In the genomic region with DNA sequence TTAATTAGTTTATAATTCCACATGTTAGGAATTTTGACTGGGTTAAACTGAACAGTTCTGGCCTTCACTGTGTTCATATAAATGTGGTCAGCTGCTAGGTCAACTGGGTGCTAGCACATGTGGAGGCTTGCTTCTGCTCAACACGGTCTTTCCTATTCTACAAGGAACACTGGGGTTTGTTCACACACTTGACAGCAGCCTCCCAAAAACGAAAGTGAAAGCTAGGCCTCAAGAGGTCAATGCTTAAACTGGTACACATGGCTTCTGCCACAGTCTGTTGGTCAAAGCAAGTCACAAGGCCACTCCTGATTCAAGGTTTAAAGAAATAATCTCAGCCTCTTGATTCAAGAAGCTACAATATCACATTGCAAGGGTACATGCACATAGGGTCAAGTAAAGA, we compare ENCODE assay signal across 9 cellular contexts.
A peak's percentile ranks its signal among the peaks of the same experiment; 100 is the strongest.
DNase-seq lines count a peak whose midpoint lies in the region; ATAC-seq lines count a peak whose summit lies in the region.
"Had no signal": no experiment of that assay in that cellular context is flagged by ENCODE, and none has a peak within 500 bp of the region (broad histone marks: within the 10 kb centered on the region; RNA-seq: fewer than 3 reads in every experiment).

No MANE protein-coding gene starts in this region.

- no peak overlapping the region for H3K18ac ChIP-seq in mesenchymal stem cell (ENCODE audit: low read depth in 1 of 2, low read length in 2 of 2)

- no peaks in the 10 kb centered on the region for H3K79me1 ChIP-seq in mesenchymal stem cell (replicated peaks; ENCODE audit: low read length, poor library complexity, severe bottlenecking)

- ATAC-seq in GM18861 (IDR thresholded peaks at IDR 0.05; ENCODE audit: unreplicated experiment) (peak; percentile 86), HG03432 (IDR thresholded peaks at IDR 0.05; ENCODE audit: unreplicated experiment) (peak; percentile 73), GM18870 (IDR thresholded peaks at IDR 0.05; ENCODE audit: unreplicated experiment) (no peak)

- H3K27me3 ChIP-seq in BLaER1 treated with 17β-estradiol and CSF1 and Interleukin-3, amounts not matched to agents 10 nM and 100 nM, result no peaks in the 10 kb centered on the region
- no peaks in the 10 kb centered on the region for H3K27me3 ChIP-seq in mesenchymal stem cell (ENCODE audit: control insufficient read depth in 1 of 2, insufficient read depth in 1 of 2, low read length in 2 of 2)

- no peaks in the 10 kb centered on the region for H3K36me3 Mint-ChIP-seq in activated T-helper 2 cell treated with anti-CD3 and anti-CD28 coated beads, Interferon-gamma antibody, Interleukin-2, Interleukin-4, amounts not matched to agents 10 μg/mL and 5 μg/mL and 100 μg/mL, durations not matched to agents 14 hours and 24 hours and 36 hours (ENCODE audit: low read depth)
- H3K36me3 Mint-ChIP-seq: brain had no signal

- no peaks in the 10 kb centered on the region for H4K20me1 ChIP-seq in BLaER1 treated with 17β-estradiol and CSF1 and Interleukin-3, amounts not matched to agents 10 nM and 100 nM

- H3K4me1 Mint-ChIP-seq in activated T-helper 2 cell treated with anti-CD3 and anti-CD28 coated beads, Interferon-gamma antibody, Interleukin-2, Interleukin-4, amounts not matched to agents 10 μg/mL and 5 μg/mL and 100 μg/mL, durations not matched to agents 14 hours and 24 hours and 36 hours (ENCODE audit: low read depth), result peaks cover 10% of the 10 kb centered on the region
- H3K4me1 Mint-ChIP-seq: brain had no signal

- 48% methylated on average over 2 of the region's 2 CpGs for whole genome bisulfite sequencing in mesenchymal stem cell

- H4K91ac ChIP-seq in mesenchymal stem cell (ENCODE audit: low read length), result no peak overlapping the region

- H3K4ac ChIP-seq in mesenchymal stem cell (ENCODE audit: low read depth in 1 of 2, low read length in 2 of 2), result no peak overlapping the region

- H3K9me3 Mint-ChIP-seq in activated T-helper 2 cell treated with anti-CD3 and anti-CD28 coated beads, Interferon-gamma antibody, Interleukin-2, Interleukin-4, amounts not matched to agents 10 μg/mL and 5 μg/mL and 100 μg/mL, durations not matched to agents 14 hours and 24 hours and 36 hours, result peaks cover 6% of the 10 kb centered on the region

- no peak overlapping the region for H2AFZ ChIP-seq in mesenchymal stem cell (ENCODE audit: low read depth, low read length)

- no peak overlapping the region for H2AK5ac ChIP-seq in mesenchymal stem cell (ENCODE audit: low read length, severe bottlenecking)

- H2BK5ac ChIP-seq in mesenchymal stem cell (ENCODE audit: low read depth, low read length, poor library complexity, severe bottlenecking), result no peak overlapping the region

- H2BK12ac ChIP-seq in mesenchymal stem cell (ENCODE audit: low read length in 2 of 2), result no peak overlapping the region

- H3K27ac ChIP-seq in BLaER1 treated with 17β-estradiol and CSF1 and Interleukin-3, amounts not matched to agents 10 nM and 100 nM, result peak overlapping the region in 3 of 11 experiments; percentile 7 to 31 (median 7); a peak in 3 of 22 replicates
- H3K27ac ChIP-seq in mesenchymal stem cell (ENCODE audit: low read length, poor library complexity, severe bottlenecking), result no peak overlapping the region

- peak overlapping the region in 8 of 11 experiments; percentile 4 to 56 (median 31); a peak in 10 of 22 replicates for H3K4me2 ChIP-seq in BLaER1 treated with 17β-estradiol and CSF1 and Interleukin-3, amounts not matched to agents 10 nM and 100 nM
- H3K4me2 ChIP-seq in mesenchymal stem cell (ENCODE audit: low read length, poor library complexity, severe bottlenecking), result no peak overlapping the region

- intact Hi-C loops in activated T-helper 2 cell treated with anti-CD3 and anti-CD28 coated beads, Interferon-gamma antibody, Interleukin-2, Interleukin-4, amounts not matched to agents 10 μg/mL and 5 μg/mL and 100 μg/mL, durations not matched to agents 14 hours and 24 hours and 36 hours (cut with micrococcal nuclease), result no loop called here

- no peak overlapping the region for H2BK120ac ChIP-seq in mesenchymal stem cell (ENCODE audit: low read depth, low read length)

- peak; percentile 9 for DNase-seq in activated T-helper 2 cell treated with anti-CD3 and anti-CD28 coated beads, Interferon-gamma antibody, Interleukin-2, Interleukin-4, amounts not matched to agents 10 μg/mL and 5 μg/mL and 100 μg/mL, durations not matched to agents 14 hours and 24 hours and 36 hours (ENCODE audit: low spot score)
- peak; percentile 75 for DNase-seq in mesenchymal stem cell
- no peak for DNase-seq in NCI-H1048 (lab: John Stamatoyannopoulos, UW)
- no peak for DNase-seq in NCI-H2081 (lab: John Stamatoyannopoulos, UW)

- H4K8ac ChIP-seq in mesenchymal stem cell (ENCODE audit: low read length), result no peak overlapping the region

- H3K27ac Mint-ChIP-seq in activated T-helper 2 cell treated with anti-CD3 and anti-CD28 coated beads, Interferon-gamma antibody, Interleukin-2, Interleukin-4, amounts not matched to agents 10 μg/mL and 5 μg/mL and 100 μg/mL, durations not matched to agents 14 hours and 24 hours and 36 hours, result peak overlapping the region; percentile 38
- H3K27ac Mint-ChIP-seq: brain had no signal

- H3K4me3 Mint-ChIP-seq in activated T-helper 2 cell treated with anti-CD3 and anti-CD28 coated beads, Interferon-gamma antibody, Interleukin-2, Interleukin-4, amounts not matched to agents 10 μg/mL and 5 μg/mL and 100 μg/mL, durations not matched to agents 14 hours and 24 hours and 36 hours (ENCODE audit: low read depth), result no peak overlapping the region
- H3K4me3 Mint-ChIP-seq: brain had no signal

- no peak overlapping the region for H3K14ac ChIP-seq in mesenchymal stem cell (ENCODE audit: low read length in 2 of 2)

- H2BK15ac ChIP-seq in mesenchymal stem cell (ENCODE audit: low read depth, poor library complexity, severe bottlenecking), result no peak overlapping the region

- no peaks in the 10 kb centered on the region for H3K36me3 ChIP-seq in BLaER1 treated with 17β-estradiol and CSF1 and Interleukin-3, amounts not matched to agents 10 nM and 100 nM
- H3K36me3 ChIP-seq in mesenchymal stem cell (ENCODE audit: control insufficient read depth in 1 of 2, insufficient read depth in 2 of 2, low read depth in 1 of 2, low read length in 2 of 2), result no peaks in the 10 kb centered on the region

- H3K9me3 ChIP-seq in BLaER1 treated with 17β-estradiol and CSF1 and Interleukin-3, amounts not matched to agents 10 nM and 100 nM (replicated peaks in 1 of 11), result peaks cover 0 to 14% (median 7%) of the 10 kb centered on the region in 11 experiments; a peak in 7 of 22 replicates
- no peaks in the 10 kb centered on the region for H3K9me3 ChIP-seq in mesenchymal stem cell (ENCODE audit: control insufficient read depth, low read length)

- no peak overlapping the region for H3K9ac ChIP-seq in BLaER1 treated with 17β-estradiol and CSF1 and Interleukin-3, amounts not matched to agents 10 nM and 100 nM
- peak overlapping the region; percentile 29 for H3K9ac ChIP-seq in mesenchymal stem cell (ENCODE audit: low read length)

- H3K27me3 Mint-ChIP-seq in activated T-helper 2 cell treated with anti-CD3 and anti-CD28 coated beads, Interferon-gamma antibody, Interleukin-2, Interleukin-4, amounts not matched to agents 10 μg/mL and 5 μg/mL and 100 μg/mL, durations not matched to agents 14 hours and 24 hours and 36 hours (ENCODE audit: low read depth), result no peaks in the 10 kb centered on the region
- H3K27me3 Mint-ChIP-seq: brain had no signal

- no peak overlapping the region for H3K4me3 ChIP-seq in BLaER1 treated with 17β-estradiol and CSF1 and Interleukin-3, amounts not matched to agents 10 nM and 100 nM
- peak overlapping the region in 1 of 2 experiments; percentile 16 for H3K4me3 ChIP-seq in mesenchymal stem cell (ENCODE audit: insufficient read depth in 1 of 2, low read depth in 1 of 2, low read length in 2 of 2)

- no peak overlapping the region for H3K23ac ChIP-seq in mesenchymal stem cell (ENCODE audit: low read length in 2 of 2)

- H3K4me1 ChIP-seq in BLaER1 treated with 17β-estradiol and CSF1 and Interleukin-3, amounts not matched to agents 10 nM and 100 nM, result peaks cover 0 to 23% (median 14%) of the 10 kb centered on the region in 10 experiments; a peak in 15 of 20 replicates
- no peaks in the 10 kb centered on the region for H3K4me1 ChIP-seq in mesenchymal stem cell (ENCODE audit: control insufficient read depth, insufficient read depth, low read depth, low read length)

Comparison
In these comparisons a context has a peak if more than half of its experiments do, and no peak if none do; other contexts are left out.
1. DNase-seq: peak in activated T-helper 2 cell treated with anti-CD3 and anti-CD28 coated beads, Interferon-gamma antibody, Interleukin-2, Interleukin-4, amounts not matched to agents 10 μg/mL and 5 μg/mL and 100 μg/mL, durations not matched to agents 14 hours and 24 hours and 36 hours (single experiment) and mesenchymal stem cell (single experiment); none in NCI-H1048 (single experiment) and NCI-H2081 (0 of 2).